In the genomic region with DNA sequence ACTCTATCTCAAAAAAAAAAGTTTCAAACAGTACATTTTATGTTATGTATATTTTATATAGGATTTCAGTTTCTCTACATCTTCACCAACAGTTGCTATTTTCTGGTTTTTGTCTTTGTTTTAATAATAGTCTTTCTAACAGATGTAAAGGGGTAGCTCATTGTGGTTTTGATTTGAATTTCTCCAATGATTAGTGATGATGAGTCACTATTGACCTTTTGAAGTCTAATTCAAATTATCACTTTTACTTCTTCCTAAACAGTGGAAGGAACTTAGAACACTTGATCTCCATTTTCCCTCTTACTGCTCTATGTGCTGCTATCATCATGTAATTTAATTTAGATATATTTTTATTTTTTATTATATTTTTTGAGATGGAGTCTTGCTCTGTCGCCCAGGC, we compare ENCODE assay signal across 35 cellular contexts. TPM values are rescaled to one million over a fixed set of nuclear protein-coding genes. Genes with fewer than 3 reads are reported as not detected.
"Had no signal": no experiment of that assay in that cellular context is flagged by ENCODE, and none has a peak within 500 bp of the region (broad histone marks: within the 10 kb centered on the region; RNA-seq: fewer than 3 reads in every experiment).

No MANE protein-coding gene starts in this region.

- H3K4me3 ChIP-seq: cardiac muscle cell, colonic mucosa, MG63 had no signal

- H3K4me1 ChIP-seq: colonic mucosa had no signal

- H3K9me3 ChIP-seq: colonic mucosa, MG63 had no signal

- H3K9me3 Mint-ChIP-seq: activated CD4-positive, alpha-beta T cell treated with anti-CD3 and anti-CD28 coated beads, Interleukin-2, amount 10 ng/mL, durations not matched to agents 7 days and 5 days; activated naive CD4-positive, alpha-beta T cell treated with anti-CD3 and anti-CD28 coated beads, Interleukin-2, amount 50 U/mL, for 72 hours; activated T-cell treated with anti-CD3 and anti-CD28 coated beads, Interleukin-2, amount 50 U/mL, for 4 hours; activated T-helper 1 cell treated with anti-CD3 and anti-CD28 coated beads, Interleukin-12 subunit alpha, Interleukin-12 subunit beta, Interleukin-2, Interleukin-4 antibody, amounts not matched to agents 30 ng/mL and 10 ng/mL and 1 ng/mL, durations not matched to agents 14 hours and 24 hours and 36 hours; central memory CD8-positive, alpha-beta T cell had no signal

- H3K27ac Mint-ChIP-seq: activated CD4-positive, alpha-beta T cell treated with anti-CD3 and anti-CD28 coated beads for 36 hours; activated CD4-positive, alpha-beta T cell treated with anti-CD3 and anti-CD28 coated beads, Interleukin-2, amount 10 ng/mL, durations not matched to agents 7 days and 5 days; activated CD8-positive, alpha-beta T cell treated with anti-CD3 and anti-CD28 coated beads, Interleukin-2, amount 10 ng/mL, durations not matched to agents 7 days and 5 days; activated naive CD4-positive, alpha-beta T cell treated with anti-CD3 and anti-CD28 coated beads for 36 hours; activated naive CD4-positive, alpha-beta T cell treated with anti-CD3 and anti-CD28 coated beads, Interleukin-2, amount 50 U/mL, for 72 hours; activated T-helper 1 cell treated with anti-CD3 and anti-CD28 coated beads, Interleukin-12 subunit alpha, Interleukin-12 subunit beta, Interleukin-2, Interleukin-4 antibody, amounts not matched to agents 30 ng/mL and 10 ng/mL and 1 ng/mL, durations not matched to agents 14 hours and 24 hours and 36 hours had no signal

- DNase-seq: activated CD4-positive, alpha-beta T cell treated with anti-CD3 and anti-CD28 coated beads for 36 hours; activated CD4-positive, alpha-beta T cell treated with anti-CD3 and anti-CD28 coated beads, Interleukin-2, amount 10 ng/mL, durations not matched to agents 7 days and 5 days; activated CD4-positive, alpha-beta T cell treated with anti-CD3 and anti-CD28 coated beads, Interleukin-2, amount 50 U/mL, for 48 hours; activated CD8-positive, alpha-beta T cell treated with anti-CD3 and anti-CD28 coated beads, Interleukin-2, amount 10 ng/mL, durations not matched to agents 7 days and 5 days; activated gamma-delta T cell treated with Interleukin-2 at 50 U/mL for 16 hours; activated naive CD4-positive, alpha-beta T cell treated with anti-CD3 and anti-CD28 coated beads for 36 hours; activated T-cell treated with anti-CD3 and anti-CD28 coated beads, Interleukin-2, amount 50 U/mL, for 4 hours; amniotic stem cell; aorta; colonic mucosa; MG63; NCI-H1048; NCI-H1105 treated with DMSO at 0.1 percent for 48 hours; NCI-H1436; NCI-H1694; NCI-H2029; NCI-H345; NCI-H510A; NCI-H748 treated with DMSO at 0.1 percent for 48 hours; NK-92 treated with Interleukin-12 subunit alpha and Interleukin-12 subunit beta, amount 100 ng/mL, for 24 hours; OCI-M1; RPMI8226; SHP77 treated with DMSO at 0.1 percent for 48 hours; SW 1271; T-helper 1 cell; T1000; WERI-Rb-1 had no signal

- H3K27ac ChIP-seq: cardiac muscle cell, colonic mucosa, WERI-Rb-1 had no signal

- H3K36me3 Mint-ChIP-seq: activated naive CD4-positive, alpha-beta T cell treated with anti-CD3 and anti-CD28 coated beads, Interleukin-2, amount 50 U/mL, for 72 hours had no signal

- H3K4me1 Mint-ChIP-seq: activated CD4-positive, alpha-beta T cell treated with anti-CD3 and anti-CD28 coated beads, Interleukin-2, amount 10 ng/mL, durations not matched to agents 7 days and 5 days; central memory CD8-positive, alpha-beta T cell had no signal

- ATAC-seq: activated CD4-positive, alpha-beta T cell treated with anti-CD3 and anti-CD28 coated beads for 36 hours; activated CD4-positive, CD25-positive, alpha-beta regulatory T cell treated with anti-CD3 and anti-CD28 coated beads, Interleukin-2, amount 50 U/mL, for 24 hours; activated CD8-positive, alpha-beta T cell treated with anti-CD3 and anti-CD28 coated beads, Interleukin-2, amount 10 ng/mL, durations not matched to agents 7 days and 5 days; activated naive CD4-positive, alpha-beta T cell treated with anti-CD3 and anti-CD28 coated beads, Interleukin-2, amount 50 U/mL, for 72 hours; activated T-cell treated with anti-CD3 and anti-CD28 coated beads, Interleukin-2, amount 50 U/mL, for 4 hours had no signal

- H3K36me3 ChIP-seq: cardiac muscle cell, colonic mucosa, MG63, WERI-Rb-1 had no signal

- H3K4me3 Mint-ChIP-seq: activated CD4-positive, alpha-beta T cell treated with anti-CD3 and anti-CD28 coated beads for 36 hours; activated CD4-positive, alpha-beta T cell treated with anti-CD3 and anti-CD28 coated beads, Interleukin-2, amount 10 ng/mL, durations not matched to agents 7 days and 5 days; activated CD8-positive, alpha-beta T cell treated with anti-CD3 and anti-CD28 coated beads, Interleukin-2, amount 10 ng/mL, durations not matched to agents 7 days and 5 days; activated naive CD4-positive, alpha-beta T cell treated with anti-CD3 and anti-CD28 coated beads for 36 hours; activated T-cell treated with anti-CD3 and anti-CD28 coated beads, Interleukin-2, amount 50 U/mL, for 4 hours; activated T-helper 1 cell treated with anti-CD3 and anti-CD28 coated beads, Interleukin-12 subunit alpha, Interleukin-12 subunit beta, Interleukin-2, Interleukin-4 antibody, amounts not matched to agents 30 ng/mL and 10 ng/mL and 1 ng/mL, durations not matched to agents 14 hours and 24 hours and 36 hours; central memory CD8-positive, alpha-beta T cell had no signal

- H3K27me3 ChIP-seq: cardiac muscle cell, colonic mucosa, MG63 had no signal

RNA-seq across cellular contexts. Expression of gene SHCBP1L, which starts 31.7 kb away (rescaled TPM):
- total RNA-seq: activated CD4-positive, alpha-beta T cell treated with anti-CD3 and anti-CD28 coated beads for 36 hours; activated CD4-positive, alpha-beta T cell treated with anti-CD3 and anti-CD28 coated beads, Interleukin-2, amount 10 ng/mL, durations not matched to agents 7 days and 5 days; activated CD8-positive, alpha-beta T cell treated with anti-CD3 and anti-CD28 coated beads, Interleukin-2, amount 10 ng/mL, durations not matched to agents 7 days and 5 days; activated naive CD4-positive, alpha-beta T cell treated with anti-CD3 and anti-CD28 coated beads for 36 hours; activated naive CD4-positive, alpha-beta T cell treated with anti-CD3 and anti-CD28 coated beads, Interleukin-2, amount 50 U/mL, for 72 hours; activated T-cell treated with anti-CD3 and anti-CD28 coated beads, Interleukin-2, amount 50 U/mL, for 4 hours; activated T-helper 1 cell treated with anti-CD3 and anti-CD28 coated beads, Interleukin-12 subunit alpha, Interleukin-12 subunit beta, Interleukin-2, Interleukin-4 antibody, amounts not matched to agents 30 ng/mL and 10 ng/mL and 1 ng/mL, durations not matched to agents 14 hours and 24 hours and 36 hours; aorta; cardiac muscle cell; chondrocyte; colonic mucosa; SK-MEL-5; T-helper 2 cell treated with Interferon-gamma antibody and Interleukin-4, amounts not matched to agents 100 ng/mL and 5 ng/mL, for 36 hours had no signal

RNA-seq across cellular contexts. Expression of gene LAMC1, which starts 38.6 kb away (rescaled TPM):
- total RNA-seq: activated CD4-positive, alpha-beta T cell treated with anti-CD3 and anti-CD28 coated beads, Interleukin-2, amount 10 ng/mL, durations not matched to agents 7 days and 5 days; activated CD8-positive, alpha-beta T cell treated with anti-CD3 and anti-CD28 coated beads, Interleukin-2, amount 10 ng/mL, durations not matched to agents 7 days and 5 days; activated naive CD4-positive, alpha-beta T cell treated with anti-CD3 and anti-CD28 coated beads, Interleukin-2, amount 50 U/mL, for 72 hours; T-helper 2 cell treated with Interferon-gamma antibody and Interleukin-4, amounts not matched to agents 100 ng/mL and 5 ng/mL, for 36 hours had no signal
